10 cellular contexts compared by ENCODE assay signal in genomic region chr15:73244333-73244732, GRCh38.
DNase-seq lines count a peak whose midpoint lies in the region; TF ChIP-seq lines count a peak whose summit lies in the region.
"Had no signal": no experiment of that assay in that cellular context is flagged by ENCODE, and none has a peak within 500 bp of the region (broad histone marks: within the 10 kb centered on the region; RNA-seq: fewer than 3 reads in every experiment).

No MANE protein-coding gene starts in this region.

- H3K4me1 ChIP-seq in OCI-LY7 (ENCODE audit: insufficient read depth, low read length, poor library complexity, severe bottlenecking), result no peaks in the 10 kb centered on the region

- DNase-seq in AG10803 (ENCODE audit: low read depth) (no peak), OCI-LY7 (ENCODE audit: low spot score) (peak; percentile 27), glomerular visceral epithelial cell (ENCODE audit: extremely low spot score) (peak; percentile 3), NCI-H187 treated with DMSO at 0.1 percent for 48 hours (lab: John Stamatoyannopoulos, UW) (no peak), KG1 (lab: John Stamatoyannopoulos, UW) (no peak), C1 segment of cervical spinal cord (lab: John Stamatoyannopoulos, UW) (no peak)
- no peak for DNase-seq in T-helper 2 cell treated with Interferon-gamma antibody and Interleukin-4, amounts not matched to agents 5 μg/mL and 100 μg/mL, for 36 hours (ENCODE audit: low spot score)
- DNase-seq: hippocampal formation, IMR-90 had no signal

- TF ChIP-seq CTCF in AG10803 (conservative IDR thresholded peaks at IDR 0.05; ENCODE audit: low read length) (peak; percentile 10; the same call in 1 of the 2 replicates), GM12872 (IDR thresholded peaks at IDR 0.05; ENCODE audit: insufficient read depth, low read depth, low read length) (peak; percentile 73), OCI-LY7 (conservative IDR thresholded peaks at IDR 0.05; ENCODE audit: low read length) (peak; percentile 71)

- H3K36me3 Mint-ChIP-seq in T-helper 2 cell treated with Interferon-gamma antibody and Interleukin-4, amounts not matched to agents 5 μg/mL and 100 μg/mL, for 36 hours (ENCODE audit: low read depth), result no peaks in the 10 kb centered on the region

- H3K27me3 Mint-ChIP-seq in T-helper 2 cell treated with Interferon-gamma antibody and Interleukin-4, amounts not matched to agents 5 μg/mL and 100 μg/mL, for 36 hours (ENCODE audit: low read depth), result no peaks in the 10 kb centered on the region

- H3K4me3 ChIP-seq in AG10803 (ENCODE audit: low read length) (no peak overlapping the region), OCI-LY7 (ENCODE audit: low read depth, low read length, poor library complexity, severe bottlenecking) (no peak overlapping the region)

- H3K9me2 ChIP-seq in OCI-LY7 (ENCODE audit: insufficient read depth, low read length), result no peaks in the 10 kb centered on the region

- no peak overlapping the region for H3K4me2 ChIP-seq in OCI-LY7 (ENCODE audit: low read length)

- H4K20me1 ChIP-seq in OCI-LY7 (ENCODE audit: insufficient read depth, low read length), result no peaks in the 10 kb centered on the region

- no peak overlapping the region for H3K27ac Mint-ChIP-seq in T-helper 2 cell treated with Interferon-gamma antibody and Interleukin-4, amounts not matched to agents 5 μg/mL and 100 μg/mL, for 36 hours

- no peaks in the 10 kb centered on the region for H3K9me3 ChIP-seq in OCI-LY7 (ENCODE audit: low read length)

- no TSS peak for BruUV-seq in OCI-LY7 (replicated peaks; lab: Mats Ljungman, UMichigan)

- no peaks in the 10 kb centered on the region for H3K79me2 ChIP-seq in OCI-LY7 (ENCODE audit: insufficient read depth, low read depth, low read length)

- POLR2A ChIA-PET in OCI-LY7 (lab: Charles Lee), result no interaction called here

- H3K4me1 Mint-ChIP-seq in T-helper 2 cell treated with Interferon-gamma antibody and Interleukin-4, amounts not matched to agents 5 μg/mL and 100 μg/mL, for 36 hours (ENCODE audit: low read depth), result peaks cover 4% of the 10 kb centered on the region

- CTCF ChIA-PET in OCI-LY7 (lab: Charles Lee; ENCODE audit: unreplicated experiment), result no interaction called here

- no peak overlapping the region for H3K4me3 Mint-ChIP-seq in T-helper 2 cell treated with Interferon-gamma antibody and Interleukin-4, amounts not matched to agents 5 μg/mL and 100 μg/mL, for 36 hours

- intact Hi-C loops in OCI-LY7 (cut with micrococcal nuclease; ENCODE audit: unreplicated experiment), result loop anchor here (5.0 kb wide), 1 partner anchor 458 kb away; no protein-coding TSS in a partner anchor

- no peak overlapping the region for H3K27ac ChIP-seq in OCI-LY7 (ENCODE audit: low read depth, low read length, poor library complexity, severe bottlenecking)

- H2AFZ ChIP-seq in OCI-LY7 (ENCODE audit: low read length), result no peak overlapping the region

- no peaks in the 10 kb centered on the region for H3K9me3 Mint-ChIP-seq in T-helper 2 cell treated with Interferon-gamma antibody and Interleukin-4, amounts not matched to agents 5 μg/mL and 100 μg/mL, for 36 hours

- H3K36me3 ChIP-seq in OCI-LY7 (ENCODE audit: insufficient read depth, low read length), result no peaks in the 10 kb centered on the region

Comparison
In these comparisons a context has a peak if more than half of its experiments do, and no peak if none do; other contexts are left out.
1. DNase-seq: peak in OCI-LY7 (single experiment) and glomerular visceral epithelial cell (single experiment); none in AG10803 (single experiment), NCI-H187 treated with DMSO at 0.1 percent for 48 hours (single experiment), KG1 (single experiment), T-helper 2 cell treated with Interferon-gamma antibody and Interleukin-4, amounts not matched to agents 5 μg/mL and 100 μg/mL, for 36 hours (single experiment) and C1 segment of cervical spinal cord (0 of 14).
2. CTCF ChIP-seq: peak in every context shown above with its lines; median percentile 73 in GM12872; 71 in OCI-LY7; 10 in AG10803.